Comparison of ENCODE assay signal across 8 cellular contexts in the genomic region with DNA sequence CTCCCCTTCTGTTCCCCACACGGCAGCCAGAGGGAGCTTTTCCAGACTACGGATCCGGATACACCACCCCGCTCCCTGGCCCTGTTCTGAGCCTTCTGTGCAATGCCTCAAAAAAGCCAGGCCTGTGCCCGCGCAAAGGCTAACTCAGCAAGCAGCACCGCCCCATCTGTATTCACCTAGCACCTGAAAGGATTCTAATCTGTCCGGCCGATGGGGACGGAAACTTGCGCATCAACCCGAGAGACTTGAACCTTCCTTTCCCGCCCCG. TPM values are rescaled to one million over a fixed set of nuclear protein-coding genes. Genes with fewer than 3 reads are reported as not detected.
A peak's percentile ranks its signal among the peaks of the same experiment; 100 is the strongest.
DNase-seq lines count a peak whose midpoint lies in the region; ATAC-seq, FAIRE-seq and TF ChIP-seq lines count a peak whose summit lies in the region.

No MANE protein-coding gene starts in this region.

- TF ChIP-seq POLR2A in endothelial cell of umbilical vein (IDR thresholded peaks at IDR 0.05; ENCODE audit: low read depth, low read length): no peak
- no peak for TF ChIP-seq POLR2A in stomach (IDR thresholded peaks at IDR 0.05)

- H3K9me3 ChIP-seq in endothelial cell of umbilical vein (replicated peaks; ENCODE audit: control insufficient read depth, insufficient read depth, low read length) (no peaks in the 10 kb centered on the region), stomach (no peaks in the 10 kb centered on the region)

- DNase-seq in GF-D8 (lab: John Stamatoyannopoulos, UW) (peak; percentile 57), NCI-H774 (lab: John Stamatoyannopoulos, UW) (peak; percentile 47), endothelial cell of umbilical vein (ENCODE audit: low read depth, low spot score) (peak; percentile 80), mesothelial cell of epicardium (ENCODE audit: low spot score in 2 of 2, unreplicated experiment in 2 of 2) (peak; percentile 55 to 81), stomach (peak; percentile 59)
- DNase-seq in activated CD8-positive, alpha-beta memory T cell treated with anti-CD3 and anti-CD28 coated beads for 24 hours: peak; percentile 80

- TF ChIP-seq CTCF in endothelial cell of umbilical vein (IDR thresholded peaks at IDR 0.05; ENCODE audit: extremely low read depth in 1 of 2, insufficient read depth in 1 of 2, low read depth in 1 of 2, low read length in 2 of 2): peak; percentile 62 to 82
- no peak for TF ChIP-seq CTCF in mesothelial cell of epicardium (IDR thresholded peaks at IDR 0.05; ENCODE audit: unreplicated experiment)
- peak in 2 of 7 experiments; percentile 54 to 71 for TF ChIP-seq CTCF in stomach (IDR thresholded peaks at IDR 0.05)

- no peaks in the 10 kb centered on the region for H3K27me3 Mint-ChIP-seq in mesothelial cell of epicardium (ENCODE audit: low read depth)

- no peak for TF ChIP-seq EP300 in stomach (IDR thresholded peaks at IDR 0.05)

- peak overlapping the region; percentile 67 to 83 (median 73) for H3K4me3 ChIP-seq in endothelial cell of umbilical vein (replicated peaks in 1 of 3; ENCODE audit: insufficient read depth in 1 of 3, low read depth in 1 of 3, low read length in 3 of 3)
- H3K4me3 ChIP-seq in stomach: peak overlapping the region; percentile 80 to 94 (median 86)

- CTCF ChIA-PET in endothelial cell of umbilical vein (lab: Charles Lee): interaction anchor here (0.7 to 4.6 kb wide), 22 partner anchors 8 to 136 kb away, joined by 3 to 111 read pairs (median 6); a partner anchor contains a TSS

- H3K36me3 ChIP-seq in endothelial cell of umbilical vein (ENCODE audit: control insufficient read depth in 2 of 2, extremely low read depth in 1 of 2, insufficient read depth in 2 of 2, low read length in 2 of 2) (peaks cover 0 to 11% of the 10 kb centered on the region in 2 experiments), stomach (peaks cover 16 to 25% (median 22%) of the 10 kb centered on the region in 4 donors)

- peak; percentile 90 for FAIRE-seq in endothelial cell of umbilical vein (lab: Jason Lieb, UNC)

- peaks cover 23% of the 10 kb centered on the region for H3K4me1 ChIP-seq in endothelial cell of umbilical vein (ENCODE audit: control insufficient read depth, extremely low read depth, insufficient read depth, low read length)
- peaks cover 29 to 65% (median 59%) of the 10 kb centered on the region in 4 donors for H3K4me1 ChIP-seq in stomach

- no peaks in the 10 kb centered on the region for H3K36me3 Mint-ChIP-seq in mesothelial cell of epicardium

- BruUV-seq in endothelial cell of umbilical vein (replicated peaks; lab: Mats Ljungman, UMichigan): no TSS peak

- intact Hi-C loops in endothelial cell of umbilical vein (cut with micrococcal nuclease): loop anchor here (1.0 to 2.0 kb wide), 9 partner anchors 20 to 300 kb away; a partner anchor contains a TSS
- intact Hi-C loops in stomach (cut with DNase I; ENCODE audit: low total_unique reads): no loop called here

- no peaks in the 10 kb centered on the region for H3K9me1 ChIP-seq in endothelial cell of umbilical vein (replicated peaks; ENCODE audit: control insufficient read depth, extremely low read depth, insufficient read depth, low read length)

- peak overlapping the region; percentile 63 for H2AFZ ChIP-seq in endothelial cell of umbilical vein (ENCODE audit: low read depth, low read length)

- POLR2A ChIA-PET in endothelial cell of umbilical vein (lab: Charles Lee): interaction anchor here (2.6 to 3.4 kb wide), 2 partner anchors 25 to 57 kb away, joined by 17 to 20 read pairs; a partner anchor contains a TSS

- peak overlapping the region; percentile 91 for H3K9ac ChIP-seq in endothelial cell of umbilical vein (replicated peaks; ENCODE audit: extremely low read depth, insufficient read depth, low read length)

- peak overlapping the region; percentile 92 for H3K4me3 Mint-ChIP-seq in mesothelial cell of epicardium

- no peaks in the 10 kb centered on the region for H4K20me1 ChIP-seq in endothelial cell of umbilical vein (replicated peaks; ENCODE audit: control insufficient read depth, extremely low read depth, insufficient read depth, low read length)

- H3K27ac ChIP-seq in endothelial cell of umbilical vein (ENCODE audit: insufficient read depth, low read depth, low read length) (peak overlapping the region; percentile 69), stomach (peak overlapping the region; percentile 96 to 100 (median 98))

- no peaks in the 10 kb centered on the region for H3K9me3 Mint-ChIP-seq in mesothelial cell of epicardium

- H3K4me2 ChIP-seq in endothelial cell of umbilical vein (ENCODE audit: insufficient read depth, low read length): peak overlapping the region; percentile 22

- no peaks in the 10 kb centered on the region for H3K27me3 ChIP-seq in endothelial cell of umbilical vein (ENCODE audit: control insufficient read depth in 2 of 2, insufficient read depth in 2 of 2, low read length in 2 of 2)
- no peaks in the 10 kb centered on the region for H3K27me3 ChIP-seq in stomach

- dilution Hi-C loops in endothelial cell of umbilical vein (cut with MboI; ENCODE audit: extremely low pct_ligation_motif_present, low sequenced_read_pairs): no loop called here

- peaks cover 36% of the 10 kb centered on the region for H3K79me2 ChIP-seq in endothelial cell of umbilical vein (ENCODE audit: control insufficient read depth, insufficient read depth, low read length)

- peak overlapping the region; percentile 99 for H3K27ac Mint-ChIP-seq in mesothelial cell of epicardium

- peaks cover 40% of the 10 kb centered on the region for H3K4me1 Mint-ChIP-seq in mesothelial cell of epicardium

- 0 to 2% (median 1%) methylated on average over 14 of the region's 14 CpGs for WGBS in stomach, 5 donors

- ATAC-seq in HG03442 (IDR thresholded peaks at IDR 0.05; ENCODE audit: unreplicated experiment) (peak; percentile 2), HG03175 (IDR thresholded peaks at IDR 0.05; ENCODE audit: unreplicated experiment) (no peak)

RNA-seq across cellular contexts. Expression of a gene that starts 0.6 kb away (rescaled TPM):
- 21.8 TPM in 2 replicates for total RNA-seq in endothelial cell of umbilical vein
- 17.8 and 25.3 TPM in 2 replicates for polyA plus RNA-seq in endothelial cell of umbilical vein
- 6.6 and 9.8 TPM in 2 replicates for polyA plus RNA-seq in endothelial cell of umbilical vein (2011; cell fraction: cytosol; rRNA removed)
- 10.6 and 12.3 TPM in 2 replicates for polyA plus RNA-seq in endothelial cell of umbilical vein (2011; cell fraction: nucleus; rRNA removed)
- polyA plus RNA-seq in endothelial cell of umbilical vein (2012): 9.5 and 13.9 TPM in 2 replicates
- 7.1 and 11.5 TPM in 2 replicates for polyA minus RNA-seq in endothelial cell of umbilical vein
- 7.9 TPM for polyA minus RNA-seq in endothelial cell of umbilical vein (2011; cell fraction: cytosol; rRNA and poly(A)+ RNA removed)
- polyA minus RNA-seq in endothelial cell of umbilical vein (2011; cell fraction: nucleus; rRNA and poly(A)+ RNA removed): 10.5 and 18.6 TPM in 2 replicates
- total RNA-seq in mesothelial cell of epicardium: 24.4 to 27.1 TPM (median 24.9 TPM) in 3 replicates
- total RNA-seq in stomach: 10 to 100 TPM in 3 of 5 donors, 1 to 10 TPM in 1, not detected in 1; 2.4 to 49.0 (median 20.1) TPM
- polyA plus RNA-seq in stomach: 1 to 10 TPM; 5.6 to 8.2 (median 6.6) TPM

RNA-seq across cellular contexts. Expression of a gene that starts 7.2 kb away (rescaled TPM):
- total RNA-seq in endothelial cell of umbilical vein (6.1 and 7.1 TPM in 2 replicates), mesothelial cell of epicardium (12.5 to 14.2 TPM (median 14.2 TPM) in 3 replicates), stomach (1 to 10 TPM in 3 of 5 donors, under 1 TPM in 1, not detected in 1; 0.87 to 3.3 (median 1.3) TPM)
- polyA plus RNA-seq in endothelial cell of umbilical vein (12.1 and 16.0 TPM in 2 replicates), stomach (10 to 100 TPM in 2 of 3 donors, 1 to 10 TPM in 1; 8.4 to 18.4 (median 16.0) TPM)
- polyA plus RNA-seq in endothelial cell of umbilical vein (2011; cell fraction: cytosol; rRNA removed): 11.7 and 13.0 TPM in 2 replicates
- polyA plus RNA-seq in endothelial cell of umbilical vein (2011; cell fraction: nucleus; rRNA removed): 4.0 and 4.3 TPM in 2 replicates
- 11.2 and 13.8 TPM in 2 replicates for polyA plus RNA-seq in endothelial cell of umbilical vein (2012)
- 7.5 and 9.7 TPM in 2 replicates for polyA minus RNA-seq in endothelial cell of umbilical vein
- 16.4 TPM for polyA minus RNA-seq in endothelial cell of umbilical vein (2011; cell fraction: cytosol; rRNA and poly(A)+ RNA removed)
- polyA minus RNA-seq in endothelial cell of umbilical vein (2011; cell fraction: nucleus; rRNA and poly(A)+ RNA removed): 2.9 and 4.2 TPM in 2 replicates

RNA-seq across cellular contexts. Expression of a gene that starts 24.8 kb away (rescaled TPM):
- total RNA-seq in endothelial cell of umbilical vein (377 and 429 TPM in 2 replicates), mesothelial cell of epicardium (577 to 599 TPM (median 579 TPM) in 3 replicates), stomach (100 to 1,000 TPM in 4 of 5 donors, 10 to 100 TPM in 1; 95.5 to 923 (median 243) TPM)
- polyA plus RNA-seq in endothelial cell of umbilical vein (521 and 593 TPM in 2 replicates), stomach (100 to 1,000 TPM; 143 to 200 (median 171) TPM)
- 366 and 385 TPM in 2 replicates for polyA plus RNA-seq in endothelial cell of umbilical vein (2011; cell fraction: cytosol; rRNA removed)
- polyA plus RNA-seq in endothelial cell of umbilical vein (2011; cell fraction: nucleus; rRNA removed): 654 and 696 TPM in 2 replicates
- polyA plus RNA-seq in endothelial cell of umbilical vein (2012): 600 and 631 TPM in 2 replicates
- polyA minus RNA-seq in endothelial cell of umbilical vein: 702 and 1,022 TPM in 2 replicates
- polyA minus RNA-seq in endothelial cell of umbilical vein (2011; cell fraction: cytosol; rRNA and poly(A)+ RNA removed): 571 TPM
- polyA minus RNA-seq in endothelial cell of umbilical vein (2011; cell fraction: nucleus; rRNA and poly(A)+ RNA removed): 298 and 308 TPM in 2 replicates

RNA-seq across cellular contexts. Expression of a gene that starts 35.9 kb away (rescaled TPM):
- total RNA-seq in endothelial cell of umbilical vein (96.8 and 105 TPM in 2 replicates), mesothelial cell of epicardium (82.9 to 86.5 TPM (median 84.3 TPM) in 3 replicates), stomach (100 to 1,000 TPM in 2 of 5 donors, 10 to 100 TPM in 3; 55.8 to 260 (median 89.0) TPM)
- polyA plus RNA-seq in endothelial cell of umbilical vein (126 and 150 TPM in 2 replicates), stomach (100 to 1,000 TPM; 195 to 338 (median 235) TPM)
- 177 and 193 TPM in 2 replicates for polyA plus RNA-seq in endothelial cell of umbilical vein (2011; cell fraction: cytosol; rRNA removed)
- polyA plus RNA-seq in endothelial cell of umbilical vein (2011; cell fraction: nucleus; rRNA removed): 97.8 and 107 TPM in 2 replicates
- polyA plus RNA-seq in endothelial cell of umbilical vein (2012): 117 and 164 TPM in 2 replicates
- polyA minus RNA-seq in endothelial cell of umbilical vein: 114 and 117 TPM in 2 replicates
- polyA minus RNA-seq in endothelial cell of umbilical vein (2011; cell fraction: cytosol; rRNA and poly(A)+ RNA removed): 73.7 TPM
- 19.9 and 22.4 TPM in 2 replicates for polyA minus RNA-seq in endothelial cell of umbilical vein (2011; cell fraction: nucleus; rRNA and poly(A)+ RNA removed)

RNA-seq across cellular contexts. Expression of a gene that starts 39.4 kb away (rescaled TPM):
- total RNA-seq in endothelial cell of umbilical vein: 102 and 106 TPM in 2 replicates
- polyA plus RNA-seq in endothelial cell of umbilical vein: 86.6 and 87.8 TPM in 2 replicates
- 88.2 and 98.9 TPM in 2 replicates for polyA plus RNA-seq in endothelial cell of umbilical vein (2011; cell fraction: cytosol; rRNA removed)
- polyA plus RNA-seq in endothelial cell of umbilical vein (2011; cell fraction: nucleus; rRNA removed): 69.9 and 79.3 TPM in 2 replicates
- 94.9 and 96.3 TPM in 2 replicates for polyA plus RNA-seq in endothelial cell of umbilical vein (2012)
- 81.4 and 123 TPM in 2 replicates for polyA minus RNA-seq in endothelial cell of umbilical vein
- 106 TPM for polyA minus RNA-seq in endothelial cell of umbilical vein (2011; cell fraction: cytosol; rRNA and poly(A)+ RNA removed)
- 19.2 and 22.9 TPM in 2 replicates for polyA minus RNA-seq in endothelial cell of umbilical vein (2011; cell fraction: nucleus; rRNA and poly(A)+ RNA removed)
- total RNA-seq in mesothelial cell of epicardium: 66.2 to 74.7 TPM (median 73.4 TPM) in 3 replicates
- 10 to 100 TPM in 3 of 5 donors, 1 to 10 TPM in 1, not detected in 1; 9.8 to 35.3 (median 27.1) TPM for total RNA-seq in stomach
- polyA plus RNA-seq in stomach: 10 to 100 TPM; 35.5 to 51.5 (median 41.9) TPM
